ENCODE assay signal across 13 cellular contexts in the genomic region with DNA sequence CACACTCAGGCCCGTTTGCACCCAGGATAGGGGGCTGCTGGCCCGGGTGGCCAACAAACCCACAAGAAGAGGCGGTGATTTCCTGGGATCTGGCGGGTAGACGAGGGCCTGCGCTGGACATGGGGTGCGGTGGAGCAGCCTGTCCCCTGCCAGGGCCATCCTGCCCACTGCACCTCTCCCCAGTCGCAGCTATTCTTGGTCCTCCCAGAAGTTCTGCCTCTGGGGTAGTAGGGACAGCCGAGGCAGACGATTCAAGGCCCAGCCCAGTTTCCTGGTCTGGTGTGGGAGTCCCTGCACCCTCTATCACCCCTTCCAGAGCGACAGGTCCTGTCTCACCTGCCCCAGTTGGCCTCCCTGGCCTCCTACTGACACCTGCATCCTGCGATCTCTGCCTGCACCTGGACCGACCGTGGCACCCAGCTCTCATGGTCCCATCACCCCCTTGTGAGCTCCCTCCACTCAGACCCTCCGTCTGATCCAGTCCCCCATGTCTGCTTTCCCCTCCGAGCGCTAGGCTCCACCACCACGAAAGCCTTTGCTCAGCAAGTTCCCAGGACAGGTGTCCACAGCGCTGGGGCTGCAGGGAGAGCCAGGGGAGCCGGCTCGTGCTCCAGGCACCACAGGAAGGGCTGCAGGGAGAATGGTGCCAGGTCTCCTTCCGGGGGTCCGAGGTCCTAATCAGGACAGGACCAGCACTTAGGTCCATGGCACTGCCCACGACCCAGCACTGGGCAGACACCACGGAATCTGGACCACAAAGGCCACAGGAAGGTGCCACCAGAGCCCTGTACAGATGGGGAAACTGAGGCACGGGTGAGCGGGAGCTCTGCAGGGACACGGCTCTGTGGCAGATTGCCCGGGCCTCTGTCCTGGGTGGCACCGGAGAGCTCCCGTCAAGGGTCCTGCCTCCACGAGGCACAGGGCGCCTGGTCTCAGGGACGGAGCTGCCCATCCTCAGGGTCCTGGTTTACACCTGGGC. TPM values are rescaled to one million over a fixed set of nuclear protein-coding genes. Genes with fewer than 3 reads are reported as not detected.
DNase-seq lines count a peak whose midpoint lies in the region; ATAC-seq, FAIRE-seq and TF ChIP-seq lines count a peak whose summit lies in the region.
"Not testable (repeated sequence)": the region's sequence is repeated elsewhere in the genome, so short reads cannot be mapped to it uniquely, and the experiment has no call there.
"Had no signal": no experiment of that assay in that cellular context is flagged by ENCODE, and none has a peak within 500 bp of the region (broad histone marks: within the 10 kb centered on the region; RNA-seq: fewer than 3 reads in every experiment).

No MANE protein-coding gene starts in this region.

- not testable (repeated sequence) for TF ChIP-seq CTCF in activated B cell treated with CpG ODN at 0.5 μM for 24 hours (IDR thresholded peaks at IDR 0.05); bronchial epithelial cell (IDR thresholded peaks at IDR 0.05; ENCODE audit: insufficient read depth, low read length, severe bottlenecking); endodermal cell (conservative IDR thresholded peaks at IDR 0.05); left lung (IDR thresholded peaks at IDR 0.05); pancreas (IDR thresholded peaks at IDR 0.05)

- POLR2A ChIA-PET in activated B cell treated with CpG ODN at 0.5 μM for 24 hours (lab: Charles Lee): not testable (repeated sequence)

- not testable (repeated sequence) for H3K9me3 Mint-ChIP-seq in activated B cell treated with CpG ODN at 0.5 μM for 24 hours, endodermal cell

- not testable (repeated sequence) for DNase-seq in GM12891 (ENCODE audit: insufficient read length, low spot score); bronchial epithelial cell (ENCODE audit: low read depth)
- peak; percentile 2 for DNase-seq in activated B cell treated with CpG ODN at 0.5 μM for 24 hours
- peak; percentile 20 for DNase-seq in endodermal cell
- DNase-seq in left lung: peak; percentile 16 to 49
- DNase-seq in pancreas: peak in 5 of 6 donors; percentile 17 to 65 (median 31)
- peak; percentile 29 for DNase-seq in ureter (ENCODE audit: low spot score)

- TF ChIP-seq POLR2A in GM12891 (IDR thresholded peaks at IDR 0.05; ENCODE audit: low read depth, low read length): not testable (repeated sequence)

- H3K27me3 Mint-ChIP-seq in activated B cell treated with CpG ODN at 0.5 μM for 24 hours; endodermal cell (ENCODE audit: insufficient read depth): not testable (repeated sequence)

- FAIRE-seq in GM12891 (lab: Jason Lieb, UNC): peak; percentile 52
- peak; percentile 97 for FAIRE-seq in bronchial epithelial cell (lab: Jason Lieb, UNC)
- not testable (repeated sequence) for FAIRE-seq in pancreas (lab: Jason Lieb, UNC)

- not testable (repeated sequence) for H3K9me3 ChIP-seq in endodermal cell (ENCODE audit: control insufficient read depth, low read length); left lung; pancreas

- not testable (repeated sequence) for H3K4me1 ChIP-seq in endodermal cell (ENCODE audit: control insufficient read depth, insufficient read depth, low read length); left lung; pancreas

- not testable (repeated sequence) for H3K27ac ChIP-seq in endodermal cell (ENCODE audit: low read depth, low read length); left lung; pancreas

- H3K27me3 ChIP-seq in bronchial epithelial cell (ENCODE audit: control insufficient read depth, insufficient read depth, low read length); endodermal cell (ENCODE audit: control insufficient read depth, insufficient read depth, low read length, poor library complexity, severe bottlenecking); left lung; pancreas: not testable (repeated sequence)

- H3K4me1 Mint-ChIP-seq in activated B cell treated with CpG ODN at 0.5 μM for 24 hours, endodermal cell: not testable (repeated sequence)

- intact Hi-C loops in activated B cell treated with CpG ODN at 0.5 μM for 24 hours (cut with micrococcal nuclease); left lung (cut with DNase I); pancreas (cut with DNase I): not testable (repeated sequence)

- not testable (repeated sequence) for H3K36me3 Mint-ChIP-seq in activated B cell treated with CpG ODN at 0.5 μM for 24 hours (ENCODE audit: low read depth); endodermal cell (ENCODE audit: low read depth)

- CTCF ChIA-PET in activated B cell treated with CpG ODN at 0.5 μM for 24 hours (lab: Charles Lee): not testable (repeated sequence)

- 90 to 91% methylated on average over 2 to 8 of the region's 34 CpGs for whole genome bisulfite sequencing in endodermal cell (ENCODE audit: insufficient coverage in 1 of 2, insufficient read length in 1 of 2), 2 experiments
- 26 to 34% methylated on average over 9 to 16 of the region's 34 CpGs for WGBS in pancreas, 2 donors

- H3K4me3 ChIP-seq in bronchial epithelial cell (ENCODE audit: low read depth, low read length); endodermal cell (ENCODE audit: low read length); left lung: not testable (repeated sequence)
- peak overlapping the region in 1 of 4 donors; percentile 29 for H3K4me3 ChIP-seq in pancreas

- not testable (repeated sequence) for ATAC-seq in activated B cell treated with CpG ODN at 0.5 μM for 24 hours (ENCODE audit: low read depth); left lung
- ATAC-seq in pancreas: peak in 2 of 4 donors; percentile 2 to 24

- H3K4me3 Mint-ChIP-seq in activated B cell treated with CpG ODN at 0.5 μM for 24 hours, endodermal cell: not testable (repeated sequence)

- H3K36me3 ChIP-seq in bronchial epithelial cell (ENCODE audit: control insufficient read depth, insufficient read depth, low read length); endodermal cell (ENCODE audit: control insufficient read depth, insufficient read depth, low read length); left lung; pancreas: not testable (repeated sequence)

- not testable (repeated sequence) for H3K27ac Mint-ChIP-seq in activated B cell treated with CpG ODN at 0.5 μM for 24 hours, endodermal cell

- not testable (repeated sequence) for H3K9ac ChIP-seq in endodermal cell (ENCODE audit: extremely low read depth, low read length, poor library complexity, severe bottlenecking)

RNA-seq across cellular contexts. Expression of a gene that starts 1.2 kb away (rescaled TPM):
- not detected for polyA plus RNA-seq in GM12891 (2012; ENCODE audit: low read depth, missing spikeins)
- total RNA-seq in activated B cell treated with CpG ODN at 0.5 μM for 24 hours (not detected in 2 replicates), bronchial epithelial cell (not detected in 2 replicates), endodermal cell (not detected), left lung (not detected), pancreas (100 to 1,000 TPM in 4 of 6 donors, 10 to 100 TPM in 2; 46.6 to 163 (median 104) TPM), ureter (not detected)
- polyA plus RNA-seq in endodermal cell (2013, experiment 1 of 2): not detected
- polyA plus RNA-seq in endodermal cell (2013, experiment 2 of 2): not detected
- 100 to 1,000 TPM; 284 to 744 TPM for polyA plus RNA-seq in pancreas
- total RNA-seq: Caco-2; CD4-positive, alpha-beta T cell; GM23248; HT-29 had no signal
- polyA plus RNA-seq: A549, BJ, GM23248 had no signal

RNA-seq across cellular contexts. Expression of a gene that starts 10.2 kb away (rescaled TPM):
- not detected for polyA plus RNA-seq in GM12891 (2012; ENCODE audit: low read depth, missing spikeins)
- not detected in 2 replicates for total RNA-seq in activated B cell treated with CpG ODN at 0.5 μM for 24 hours
- not detected in 2 replicates for total RNA-seq in bronchial epithelial cell
- not detected for total RNA-seq in endodermal cell
- polyA plus RNA-seq in endodermal cell (2013, experiment 1 of 2): not detected
- polyA plus RNA-seq in endodermal cell (2013, experiment 2 of 2): not detected
- total RNA-seq in left lung: not detected
- 100 to 1,000 TPM in 4 of 6 donors, 10 to 100 TPM in 2; 54.2 to 240 (median 132) TPM for total RNA-seq in pancreas
- 100 to 1,000 TPM; 158 to 217 TPM for polyA plus RNA-seq in pancreas
- total RNA-seq in ureter: not detected
- total RNA-seq: Caco-2; CD4-positive, alpha-beta T cell; GM23248; HT-29 had no signal
- polyA plus RNA-seq: A549, BJ, GM23248 had no signal

Comparison
In these comparisons a context has a peak if more than half of its experiments do, and no peak if none do; other contexts are left out.
1. RNA of a gene that starts 1.2 kb away (total RNA-seq): 46.6 to 163 TPM in pancreas; not detected in endodermal cell, not detected in activated B cell treated with CpG ODN at 0.5 μM for 24 hours, not detected in bronchial epithelial cell, not detected in left lung and not detected in ureter (single experiment); every median in the first group is over 10 times any median in the second.
2. RNA of a gene that starts 10.2 kb away (total RNA-seq): 54.2 to 240 TPM in pancreas; not detected in endodermal cell, not detected in activated B cell treated with CpG ODN at 0.5 μM for 24 hours, not detected in bronchial epithelial cell, not detected in left lung and not detected in ureter (single experiment); every median in the first group is over 10 times any median in the second.